ENCODE assay signal across 1 cellular context in genomic region chr3:30793755-30794154, GRCh38.
TF ChIP-seq lines count a peak whose summit lies in the region.

No MANE protein-coding gene starts in this region.

TF ChIP-seq in HepG2, 621 proteins besides CTCF, POLR2A, EP300 and RAD21 (continued from another document):
- peak; percentile 86 for TF ChIP-seq MNT (IDR thresholded peaks at IDR 0.05)
